16 cellular contexts compared by ENCODE assay signal in the genomic region with DNA sequence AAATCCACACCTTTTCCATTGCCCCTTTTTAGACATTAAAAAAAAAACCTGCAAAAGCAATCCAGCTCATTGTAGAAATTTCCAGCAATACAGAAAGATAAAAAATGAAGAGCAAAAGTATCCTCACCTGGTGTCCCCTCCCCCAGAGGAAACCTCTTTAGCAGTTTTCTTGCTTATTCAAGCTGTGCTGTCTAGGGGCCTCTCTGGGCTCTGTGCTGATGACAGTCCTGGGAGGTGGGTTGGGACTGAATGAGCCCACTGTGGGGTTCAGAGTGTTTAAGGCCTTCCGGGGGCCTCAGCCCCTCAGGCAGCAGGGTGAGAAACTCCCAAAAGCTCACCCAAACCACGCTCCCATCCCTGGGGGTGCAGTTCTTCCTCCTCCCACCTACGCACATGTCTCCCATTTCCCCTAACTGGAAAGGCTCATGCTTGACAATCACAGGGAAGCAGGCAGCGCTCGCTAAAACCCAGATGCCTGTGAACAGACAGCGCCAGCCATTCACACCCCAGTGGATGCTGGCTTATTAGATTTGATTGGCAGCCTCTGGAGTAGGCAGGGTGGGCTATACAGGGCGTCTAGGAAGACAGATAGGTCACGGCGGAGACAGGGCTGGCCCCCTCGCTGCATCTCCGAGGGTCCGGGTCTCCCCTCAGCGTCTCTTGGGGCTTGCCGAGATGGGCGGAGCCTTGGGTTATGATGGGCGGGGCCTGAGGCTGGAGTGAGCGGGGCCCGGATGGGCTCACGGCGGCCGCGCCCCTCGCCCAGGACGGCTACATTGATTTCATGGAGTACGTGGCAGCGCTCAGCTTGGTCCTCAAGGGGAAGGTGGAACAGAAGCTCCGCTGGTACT. TPM values are rescaled to one million over a fixed set of nuclear protein-coding genes. Genes with fewer than 3 reads are reported as not detected.
DNase-seq lines count a peak whose midpoint lies in the region; ATAC-seq and TF ChIP-seq lines count a peak whose summit lies in the region.
"Had no signal": no experiment of that assay in that cellular context is flagged by ENCODE, and none has a peak within 500 bp of the region (broad histone marks: within the 10 kb centered on the region; RNA-seq: fewer than 3 reads in every experiment).

No MANE protein-coding gene starts in this region.

- no peaks in the 10 kb centered on the region for H3K36me3 ChIP-seq in OCI-LY3 (replicated peaks; ENCODE audit: low read depth, low read length)
- H3K36me3 ChIP-seq in ectodermal cell (ENCODE audit: control insufficient read depth, insufficient read depth, low read length) = no peaks in the 10 kb centered on the region
- H3K36me3 ChIP-seq: BLaER1 treated with 17β-estradiol and CSF1 and Interleukin-3, amounts not matched to agents 10 nM and 100 nM; WERI-Rb-1 had no signal

- H3K36me3 Mint-ChIP-seq in natural killer cell treated with Interleukin-12 subunit alpha and Interleukin-12 subunit beta and Interleukin-15 and Interleukin-18, amount 100 ng/mL, for 72 hours = no peaks in the 10 kb centered on the region

- H3K27me3 Mint-ChIP-seq in natural killer cell treated with Interleukin-12 subunit alpha and Interleukin-12 subunit beta and Interleukin-15 and Interleukin-18, amount 100 ng/mL, for 72 hours = peaks cover 7% of the 10 kb centered on the region in 2 donors

- H3K4me1 Mint-ChIP-seq in natural killer cell treated with Interleukin-12 subunit alpha and Interleukin-12 subunit beta and Interleukin-15 and Interleukin-18, amount 100 ng/mL, for 72 hours (ENCODE audit: low read depth in 2 of 2) = no peaks in the 10 kb centered on the region

- H3K27ac ChIP-seq in OCI-LY3 (ENCODE audit: low read length) = no peak overlapping the region
- H3K27ac ChIP-seq in ectodermal cell (ENCODE audit: insufficient read depth, low read depth, low read length, poor library complexity, severe bottlenecking) = no peak overlapping the region
- H3K27ac ChIP-seq in RWPE1 = no peak overlapping the region
- H3K27ac ChIP-seq: BLaER1 treated with 17β-estradiol and CSF1 and Interleukin-3, amounts not matched to agents 10 nM and 100 nM; WERI-Rb-1 had no signal

- CTCF ChIA-PET in RWPE1 (lab: Yijun Ruan, JAX) = interaction anchor here (0.8 kb wide), 1 partner anchor 8 kb away, joined by 3 read pairs; no protein-coding TSS in a partner anchor

- peak overlapping the region; percentile 66 for H3K4me2 ChIP-seq in OCI-LY3 (ENCODE audit: low read length)

- H3K79me2 ChIP-seq in OCI-LY3 (ENCODE audit: low read length) = no peaks in the 10 kb centered on the region

- peak overlapping the region; percentile 76 for H2AFZ ChIP-seq in OCI-LY3 (ENCODE audit: low read depth, low read length)

- H3K9me3 ChIP-seq in OCI-LY3 (ENCODE audit: insufficient read depth, low read length) (no peaks in the 10 kb centered on the region), ectodermal cell (ENCODE audit: control insufficient read depth, low read length) (no peaks in the 10 kb centered on the region)
- H3K9me3 ChIP-seq: BLaER1 treated with 17β-estradiol and CSF1 and Interleukin-3, amounts not matched to agents 10 nM and 100 nM had no signal

- H3K4me3 ChIP-seq in OCI-LY3 (ENCODE audit: low read length) = peak overlapping the region; percentile 78
- peak overlapping the region; percentile 41 for H3K4me3 ChIP-seq in ectodermal cell (ENCODE audit: insufficient read depth, low read depth, low read length)
- H3K4me3 ChIP-seq: BLaER1 treated with 17β-estradiol and CSF1 and Interleukin-3, amounts not matched to agents 10 nM and 100 nM had no signal

- no peaks in the 10 kb centered on the region for H4K20me1 ChIP-seq in OCI-LY3 (ENCODE audit: insufficient read depth, low read length)
- H4K20me1 ChIP-seq: BLaER1 treated with 17β-estradiol and CSF1 and Interleukin-3, amounts not matched to agents 10 nM and 100 nM had no signal

- H3K9ac ChIP-seq in OCI-LY3 (ENCODE audit: low read length) = peak overlapping the region; percentile 40
- H3K9ac ChIP-seq: BLaER1 treated with 17β-estradiol and CSF1 and Interleukin-3, amounts not matched to agents 10 nM and 100 nM had no signal

- no peak overlapping the region for H3K27ac Mint-ChIP-seq in natural killer cell treated with Interleukin-12 subunit alpha and Interleukin-12 subunit beta and Interleukin-15 and Interleukin-18, amount 100 ng/mL, for 72 hours

- ATAC-seq in natural killer cell treated with Interleukin-12 subunit alpha and Interleukin-12 subunit beta and Interleukin-15 and Interleukin-18, amount 100 ng/mL, for 72 hours = peak; percentile 45 to 49

- no peaks in the 10 kb centered on the region for H3K9me3 Mint-ChIP-seq in natural killer cell treated with Interleukin-12 subunit alpha and Interleukin-12 subunit beta and Interleukin-15 and Interleukin-18, amount 100 ng/mL, for 72 hours

- peak; percentile 32 for DNase-seq in CD1c-positive myeloid dendritic cell (ENCODE audit: extremely low spot score)
- DNase-seq in natural killer cell treated with Interleukin-12 subunit alpha and Interleukin-12 subunit beta and Interleukin-15 and Interleukin-18, amount 100 ng/mL, for 72 hours (ENCODE audit: low spot score) = no peak
- DNase-seq in RWPE1 (ENCODE audit: low spot score) = no peak
- DNase-seq in mucosa of gallbladder (ENCODE audit: low spot score) = no peak
- DNase-seq in kidney tubule cell (ENCODE audit: low spot score) = no peak
- DNase-seq in GM19240 (ENCODE audit: insufficient read length, low spot score) = no peak
- DNase-seq: HCEC 1CT, kidney glomerular epithelial cell, NCI-H2227 treated with DMSO at 0.1 percent for 48 hours, Right ventricle myocardium superior, WERI-Rb-1 had no signal

- H3K4me1 ChIP-seq in OCI-LY3 (ENCODE audit: low read length) (peaks cover 5% of the 10 kb centered on the region), ectodermal cell (ENCODE audit: control insufficient read depth, insufficient read depth, low read length) (peaks cover 6% of the 10 kb centered on the region)

- 10 to 11% methylated on average over 27 of the region's 27 CpGs for WGBS in ectodermal cell, 2 experiments

- POLR2A ChIA-PET in RWPE1 (lab: Yijun Ruan, JAX; ENCODE audit: low non-redundant PET) = no interaction called here

- TF ChIP-seq CTCF in OCI-LY3 (IDR thresholded peaks at IDR 0.05; ENCODE audit: low read depth, low read length) = no peak
- TF ChIP-seq CTCF in RWPE1 (conservative IDR thresholded peaks at IDR 0.05; ENCODE audit: low read depth) = no peak

- H3K4me3 Mint-ChIP-seq in natural killer cell treated with Interleukin-12 subunit alpha and Interleukin-12 subunit beta and Interleukin-15 and Interleukin-18, amount 100 ng/mL, for 72 hours = no peak overlapping the region

- no peaks in the 10 kb centered on the region for H3K27me3 ChIP-seq in OCI-LY3 (ENCODE audit: low read depth, low read length)
- H3K27me3 ChIP-seq in ectodermal cell (ENCODE audit: control insufficient read depth, insufficient read depth, low read length, poor library complexity, severe bottlenecking) = no peaks in the 10 kb centered on the region
- H3K27me3 ChIP-seq: BLaER1 treated with 17β-estradiol and CSF1 and Interleukin-3, amounts not matched to agents 10 nM and 100 nM had no signal

RNA-seq across cellular contexts. Expression of gene GUCA1A, which starts 4.6 kb away (rescaled TPM):
- polyA plus RNA-seq in ectodermal cell (2013, experiment 1 of 4) = 2.4 TPM
- polyA plus RNA-seq in ectodermal cell (2013, experiment 2 of 4) = 4.7 TPM
- 4.2 TPM for polyA plus RNA-seq in ectodermal cell (2013, experiment 3 of 4)
- 5.0 TPM for polyA plus RNA-seq in ectodermal cell (2013, experiment 4 of 4)
- total RNA-seq in natural killer cell treated with Interleukin-12 subunit alpha and Interleukin-12 subunit beta and Interleukin-15 and Interleukin-18, amount 100 ng/mL, for 72 hours = not detected
- total RNA-seq in mucosa of gallbladder = not detected
- total RNA-seq: LHCN-M2, omental fat pad, Right ventricle myocardium superior had no signal

RNA-seq across cellular contexts. Expression of gene GUCA1B, which starts 17.0 kb away (rescaled TPM):
- 0.63 TPM for polyA plus RNA-seq in ectodermal cell (2013, experiment 1 of 4)
- 0.94 TPM for polyA plus RNA-seq in ectodermal cell (2013, experiment 2 of 4)
- 0.91 TPM for polyA plus RNA-seq in ectodermal cell (2013, experiment 3 of 4)
- 0.89 TPM for polyA plus RNA-seq in ectodermal cell (2013, experiment 4 of 4)
- 1 to 10 TPM in 1 of 2 donors, under 1 TPM in 1; 0.95 to 2.2 TPM for total RNA-seq in natural killer cell treated with Interleukin-12 subunit alpha and Interleukin-12 subunit beta and Interleukin-15 and Interleukin-18, amount 100 ng/mL, for 72 hours
- total RNA-seq in mucosa of gallbladder = 0.43 TPM

RNA-seq across cellular contexts. Expression of gene C6orf132, which starts 35.3 kb away (rescaled TPM):
- 4.2 TPM for polyA plus RNA-seq in ectodermal cell (2013, experiment 1 of 4)
- 5.8 TPM for polyA plus RNA-seq in ectodermal cell (2013, experiment 2 of 4)
- polyA plus RNA-seq in ectodermal cell (2013, experiment 3 of 4) = 3.6 TPM
- 3.5 TPM for polyA plus RNA-seq in ectodermal cell (2013, experiment 4 of 4)
- total RNA-seq in natural killer cell treated with Interleukin-12 subunit alpha and Interleukin-12 subunit beta and Interleukin-15 and Interleukin-18, amount 100 ng/mL, for 72 hours = under 1 TPM; 0.17 to 0.42 TPM
- total RNA-seq in mucosa of gallbladder = 41.2 TPM

RNA-seq across cellular contexts. Expression of gene MRPS10, which starts 39.9 kb away (rescaled TPM):
- polyA plus RNA-seq in ectodermal cell (2013, experiment 1 of 4) = 33.9 TPM
- 37.6 TPM for polyA plus RNA-seq in ectodermal cell (2013, experiment 2 of 4)
- polyA plus RNA-seq in ectodermal cell (2013, experiment 3 of 4) = 29.9 TPM
- polyA plus RNA-seq in ectodermal cell (2013, experiment 4 of 4) = 28.0 TPM
- total RNA-seq in natural killer cell treated with Interleukin-12 subunit alpha and Interleukin-12 subunit beta and Interleukin-15 and Interleukin-18, amount 100 ng/mL, for 72 hours = 10 to 100 TPM; 35.1 to 35.6 TPM
- total RNA-seq in mucosa of gallbladder = 25.1 TPM

Comparison
In these comparisons a context has a peak if more than half of its experiments do, and no peak if none do; other contexts are left out.
1. RNA of gene C6orf132, which starts 35.3 kb away (total RNA-seq): 41.2 TPM in mucosa of gallbladder (single experiment); 0.17 to 0.42 TPM in natural killer cell treated with Interleukin-12 subunit alpha and Interleukin-12 subunit beta and Interleukin-15 and Interleukin-18, amount 100 ng/mL, for 72 hours; every median in the first group is over 10 times any median in the second.